ENCODE assay signal across 15 cellular contexts in the genomic region with DNA sequence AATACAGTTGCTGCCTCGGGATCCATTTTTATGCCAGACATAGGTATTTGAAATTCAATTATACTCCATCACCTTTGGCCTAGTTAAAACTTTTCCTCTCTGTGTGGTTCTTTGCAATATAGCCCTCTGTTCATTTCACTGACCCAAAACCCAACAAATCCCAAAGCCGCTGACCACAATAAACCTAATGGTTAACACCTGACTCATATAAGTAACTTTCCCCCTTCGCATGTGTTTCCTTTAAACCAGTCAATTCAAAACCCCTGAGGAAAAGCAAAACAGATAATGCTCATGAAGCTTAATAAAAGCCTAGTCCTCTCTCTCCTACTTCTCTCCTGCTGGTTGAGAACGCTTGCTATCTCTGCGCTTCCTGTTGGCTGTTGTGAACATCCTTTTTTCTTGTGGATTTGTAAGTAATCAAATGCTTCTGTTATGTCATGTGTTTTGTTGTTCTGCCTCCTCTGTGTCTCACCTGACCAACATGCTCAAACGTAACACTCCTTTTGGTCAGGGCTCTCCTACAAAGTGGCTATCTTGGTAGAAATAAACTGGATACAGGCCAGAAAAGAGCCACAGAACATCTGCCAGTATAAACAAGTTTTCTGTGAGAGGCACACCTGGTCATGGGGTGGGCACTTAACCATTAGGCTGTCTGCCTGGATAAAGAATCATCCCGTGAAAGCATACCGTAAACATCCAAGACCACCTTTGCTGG.
DNase-seq lines count a peak whose midpoint lies in the region; FAIRE-seq and TF ChIP-seq lines count a peak whose summit lies in the region.
"Had no signal": no experiment of that assay in that cellular context is flagged by ENCODE, and none has a peak within 500 bp of the region (broad histone marks: within the 10 kb centered on the region; RNA-seq: fewer than 3 reads in every experiment).

No MANE protein-coding gene starts in this region.

- no peak overlapping the region for H3K4me3 ChIP-seq in bronchial epithelial cell (ENCODE audit: low read depth, low read length)
- H3K4me3 ChIP-seq: pancreas, thoracic aorta had no signal

- H3K27me3 ChIP-seq in bronchial epithelial cell (ENCODE audit: control insufficient read depth, insufficient read depth, low read length): no peaks in the 10 kb centered on the region
- H3K27me3 ChIP-seq: pancreas had no signal

- FAIRE-seq in bronchial epithelial cell (lab: Jason Lieb, UNC): no peak
- FAIRE-seq: pancreas had no signal

- peaks cover 4% of the 10 kb centered on the region for H3K9me3 Mint-ChIP-seq in activated CD4-positive, alpha-beta memory T cell treated with anti-CD3 and anti-CD28 coated beads, Interleukin-2, amount 10 ng/mL, durations not matched to agents 7 days and 5 days

- no peak overlapping the region for H3K27ac Mint-ChIP-seq in activated CD4-positive, alpha-beta memory T cell treated with anti-CD3 and anti-CD28 coated beads, Interleukin-2, amount 10 ng/mL, durations not matched to agents 7 days and 5 days
- H3K27ac Mint-ChIP-seq: activated naive CD4-positive, alpha-beta T cell treated with anti-CD3 and anti-CD28 coated beads, Interleukin-2, amount 50 U/mL, for 24 hours; CD4-positive, alpha-beta T cell had no signal

- no peak for TF ChIP-seq CTCF in bronchial epithelial cell (IDR thresholded peaks at IDR 0.05; ENCODE audit: insufficient read depth, low read length, severe bottlenecking)

- H3K36me3 Mint-ChIP-seq in activated CD4-positive, alpha-beta memory T cell treated with anti-CD3 and anti-CD28 coated beads, Interleukin-2, amount 10 ng/mL, durations not matched to agents 7 days and 5 days (ENCODE audit: low read depth): no peaks in the 10 kb centered on the region
- H3K36me3 Mint-ChIP-seq: activated naive CD4-positive, alpha-beta T cell treated with anti-CD3 and anti-CD28 coated beads, Interleukin-2, amount 50 U/mL, for 24 hours had no signal

- CTCF ChIA-PET in activated CD4-positive, alpha-beta memory T cell treated with anti-CD3 and anti-CD28 coated beads, Interleukin-2, amount 10 ng/mL, durations not matched to agents 7 days and 5 days (lab: Charles Lee): no interaction called here

- H3K36me3 ChIP-seq in bronchial epithelial cell (ENCODE audit: control insufficient read depth, insufficient read depth, low read length): no peaks in the 10 kb centered on the region
- H3K36me3 ChIP-seq: pancreas, thoracic aorta, WERI-Rb-1 had no signal

- no peaks in the 10 kb centered on the region for H3K4me1 Mint-ChIP-seq in activated CD4-positive, alpha-beta memory T cell treated with anti-CD3 and anti-CD28 coated beads, Interleukin-2, amount 10 ng/mL, durations not matched to agents 7 days and 5 days
- H3K4me1 Mint-ChIP-seq: activated naive CD4-positive, alpha-beta T cell treated with anti-CD3 and anti-CD28 coated beads, Interleukin-2, amount 50 U/mL, for 24 hours had no signal

- no peak overlapping the region for H3K4me3 Mint-ChIP-seq in activated CD4-positive, alpha-beta memory T cell treated with anti-CD3 and anti-CD28 coated beads, Interleukin-2, amount 10 ng/mL, durations not matched to agents 7 days and 5 days
- H3K4me3 Mint-ChIP-seq: activated naive CD4-positive, alpha-beta T cell treated with anti-CD3 and anti-CD28 coated beads, Interleukin-2, amount 50 U/mL, for 24 hours; CD4-positive, alpha-beta T cell had no signal

- H3K27me3 Mint-ChIP-seq in activated CD4-positive, alpha-beta memory T cell treated with anti-CD3 and anti-CD28 coated beads, Interleukin-2, amount 10 ng/mL, durations not matched to agents 7 days and 5 days: no peaks in the 10 kb centered on the region
- H3K27me3 Mint-ChIP-seq: activated naive CD4-positive, alpha-beta T cell treated with anti-CD3 and anti-CD28 coated beads, Interleukin-2, amount 50 U/mL, for 24 hours; CD4-positive, alpha-beta T cell had no signal

- peak; percentile 41 for DNase-seq in H4 (ENCODE audit: low spot score)
- DNase-seq in NCI-H69 (lab: John Stamatoyannopoulos, UW): peak; percentile 79
- DNase-seq in bronchial epithelial cell (ENCODE audit: low read depth): peak; percentile 86
- peak; percentile 96 for DNase-seq in renal cortical epithelial cell (ENCODE audit: low read depth)
- no peak for DNase-seq in activated T-cell treated with anti-CD3 and anti-CD28 coated beads, Interleukin-2, amount 50 U/mL, for 48 hours
- no peak for DNase-seq in NCI-H128 (lab: John Stamatoyannopoulos, UW; ENCODE audit: unreplicated experiment)
- no peak for DNase-seq in activated CD4-positive, alpha-beta memory T cell treated with anti-CD3 and anti-CD28 coated beads, Interleukin-2, amount 10 ng/mL, durations not matched to agents 7 days and 5 days
- DNase-seq in COLO829 (ENCODE audit: low spot score): no peak
- DNase-seq: CD4-positive, alpha-beta T cell; NCI-H526; pancreas; SK-N-SH; WERI-Rb-1 had no signal

- POLR2A ChIA-PET in activated CD4-positive, alpha-beta memory T cell treated with anti-CD3 and anti-CD28 coated beads, Interleukin-2, amount 10 ng/mL, durations not matched to agents 7 days and 5 days (lab: Charles Lee): no interaction called here

Comparison
In these comparisons a context has a peak if more than half of its experiments do, and no peak if none do; other contexts are left out.
1. DNase-seq: peak in H4 (single experiment), NCI-H69 (single experiment), bronchial epithelial cell (single experiment) and renal cortical epithelial cell (single experiment); none in activated T-cell treated with anti-CD3 and anti-CD28 coated beads, Interleukin-2, amount 50 U/mL, for 48 hours (0 of 2), NCI-H128 (single experiment), activated CD4-positive, alpha-beta memory T cell treated with anti-CD3 and anti-CD28 coated beads, Interleukin-2, amount 10 ng/mL, durations not matched to agents 7 days and 5 days (single experiment) and COLO829 (single experiment).